In the genomic region with DNA sequence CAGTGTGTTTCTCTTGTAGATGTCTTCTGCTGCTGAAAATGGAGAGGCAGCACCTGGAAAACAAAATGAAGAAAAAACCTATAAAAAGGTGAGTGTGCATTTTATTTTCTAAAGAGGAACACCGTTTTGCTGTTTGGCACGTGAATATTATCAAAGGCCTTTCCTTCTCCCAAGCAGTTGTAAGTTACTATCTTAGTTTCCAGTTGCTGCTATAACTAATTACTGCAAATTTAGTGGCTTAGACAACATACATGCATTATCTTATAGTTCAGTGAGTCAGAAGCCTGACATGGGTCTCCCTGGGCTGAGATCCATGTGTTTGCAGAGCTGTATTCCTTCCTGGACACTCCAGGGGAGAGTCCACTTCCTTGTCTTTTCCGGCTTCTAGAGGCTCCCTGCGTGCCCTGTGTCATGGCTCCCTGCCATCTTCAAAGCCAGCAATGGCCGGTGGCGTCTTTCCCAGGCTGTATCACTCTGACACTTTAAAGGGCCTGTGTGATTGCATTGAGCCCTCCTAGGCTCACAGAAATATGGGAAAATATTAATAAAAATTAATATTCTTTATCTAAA, we compare ENCODE assay signal across 21 cellular contexts.
DNase-seq lines count a peak whose midpoint lies in the region; ATAC-seq, FAIRE-seq and TF ChIP-seq lines count a peak whose summit lies in the region.
"Had no signal": no experiment of that assay in that cellular context is flagged by ENCODE, and none has a peak within 500 bp of the region (broad histone marks: within the 10 kb centered on the region; RNA-seq: fewer than 3 reads in every experiment).

No MANE protein-coding gene starts in this region.

- H3K4me2 ChIP-seq in HepG2 (ENCODE audit: low read depth, low read length) = no peak overlapping the region
- H3K4me2 ChIP-seq: SK-N-SH had no signal

- WGBS in right lobe of liver (ENCODE audit: insufficient coverage, low coverage, low lambda C conversion rate, missing lambda C conversion rate) = 29% methylated on average over 6 of the region's 6 CpGs
- 93% methylated on average over 6 of the region's 6 CpGs for WGBS in HepG2 (ENCODE audit: low lambda C conversion rate)
- whole genome bisulfite sequencing in aorta, 2 donors = 25% methylated on average over 6 of the region's 6 CpGs

- CTCF ChIA-PET in HepG2 (lab: Yijun Ruan, JAX; ENCODE audit: low intra/inter-chr PET ratio, low total read pairs) = no interaction called here

- H3K4me3 ChIP-seq in right lobe of liver (no peak overlapping the region), HepG2 (replicated peaks in 1 of 3; ENCODE audit: insufficient read depth in 1 of 3, low read depth in 2 of 3, low read length in 3 of 3) (no peak overlapping the region), fibroblast of the aortic adventitia (ENCODE audit: low read depth, low read length) (no peak overlapping the region), aorta (ENCODE audit: low read length in 2 of 2) (no peak overlapping the region)
- H3K4me3 ChIP-seq: lung had no signal

- no peak overlapping the region for H3K27ac ChIP-seq in right lobe of liver
- H3K27ac ChIP-seq in HepG2 (ENCODE audit: extremely low read length, insufficient read depth, low read length) = no peak overlapping the region
- peak overlapping the region in 1 of 2 donors; percentile 36 for H3K27ac ChIP-seq in aorta (ENCODE audit: low read depth in 1 of 2, low read length in 2 of 2)

- H3K27me3 ChIP-seq in right lobe of liver (no peaks in the 10 kb centered on the region), HepG2 (ENCODE audit: control insufficient read depth in 1 of 2, insufficient read depth in 2 of 2, low read length in 2 of 2) (no peaks in the 10 kb centered on the region), aorta (ENCODE audit: control insufficient read depth in 1 of 2, insufficient read depth in 2 of 2, low read length in 1 of 2) (no peaks in the 10 kb centered on the region)

- TF ChIP-seq EP300 in HepG2 (IDR thresholded peaks at IDR 0.05; ENCODE audit: low read depth in 2 of 2, low read length in 2 of 2) = no peak
- no peak for TF ChIP-seq EP300 in HepG2 (CRISPR knock-in tag; IDR thresholded peaks at IDR 0.05; ENCODE audit: borderline replicate concordance)

- no peak overlapping the region for H3K9ac ChIP-seq in HepG2 (ENCODE audit: insufficient read depth, low read depth, low read length)
- H3K9ac ChIP-seq: SK-N-SH had no signal

- no TSS peak for BruUV-seq in HepG2 (replicated peaks; lab: Mats Ljungman, UMichigan)

- in situ Hi-C loops in HepG2 (cut with HindIII; ENCODE audit: extremely low pct_ligation_motif_present, low pct_unique_long_range_greater_than_20kb) = loop anchor here (10.0 kb wide), 1 partner anchor 58 kb away; no protein-coding TSS in a partner anchor

- TF ChIP-seq CTCF in right lobe of liver (IDR thresholded peaks at IDR 0.05) = no peak
- TF ChIP-seq CTCF in HepG2 (CRISPR knock-in tag; IDR thresholded peaks at IDR 0.05) = no peak
- TF ChIP-seq CTCF in fibroblast of the aortic adventitia (IDR thresholded peaks at IDR 0.05; ENCODE audit: insufficient read depth, low read length) = no peak

- H3K36me3 ChIP-seq in right lobe of liver (no peaks in the 10 kb centered on the region), HepG2 (replicated peaks in 1 of 2; ENCODE audit: control insufficient read depth in 1 of 2, insufficient read depth in 2 of 2, low read length in 2 of 2) (peaks cover 2 to 13% of the 10 kb centered on the region in 2 experiments; a peak in 2 of 5 replicates), aorta (ENCODE audit: control insufficient read depth in 1 of 2, insufficient read depth in 2 of 2, low read length in 1 of 2) (no peaks in the 10 kb centered on the region)

- H2AFZ ChIP-seq in HepG2 (ENCODE audit: low read length) = no peak overlapping the region

- H3K9me3 ChIP-seq in right lobe of liver (no peaks in the 10 kb centered on the region), HepG2 (ENCODE audit: low read length) (no peaks in the 10 kb centered on the region), aorta (ENCODE audit: control insufficient read depth, low read length) (no peaks in the 10 kb centered on the region)
- H3K9me3 ChIP-seq: SK-N-SH had no signal

- POLR2A ChIA-PET in HepG2 (lab: Yijun Ruan, JAX) = no interaction called here

- H4K20me1 ChIP-seq in HepG2 (ENCODE audit: insufficient read depth, low read length) = no peaks in the 10 kb centered on the region

- no peak for FAIRE-seq in HepG2 (lab: Jason Lieb, UNC)
- FAIRE-seq: A204.1, GM12891, HTR-8/SVneo had no signal

- H3K79me2 ChIP-seq in HepG2 (ENCODE audit: insufficient read depth, low read length) = no peaks in the 10 kb centered on the region

- no peak for TF ChIP-seq RAD21 in HepG2 (CRISPR knock-in tag; IDR thresholded peaks at IDR 0.05)

- ATAC-seq in right lobe of liver = peak; percentile 57 to 90 (median 76)
- ATAC-seq in HepG2 = no peak
- ATAC-seq in aorta (ENCODE audit: low FRiP score) = peak; percentile 29
- no peak for ATAC-seq in GM21367 (IDR thresholded peaks at IDR 0.05; ENCODE audit: unreplicated experiment)
- ATAC-seq in HG02610 (IDR thresholded peaks at IDR 0.05; ENCODE audit: unreplicated experiment) = no peak

- intact Hi-C loops in right lobe of liver (cut with DNase I) = no loop called here
- intact Hi-C loops in HepG2 (cut with micrococcal nuclease; ENCODE audit: unreplicated experiment) = no loop called here
- intact Hi-C loops in aorta (cut with DNase I) = loop anchor here in 1 of 2 donors (5.0 kb wide), 1 partner anchor 45 kb away; no protein-coding TSS in a partner anchor

- DNase-seq in right lobe of liver (no peak), HepG2 (ENCODE audit: low spot score) (no peak), fibroblast of the aortic adventitia (ENCODE audit: low read depth) (peak; percentile 8), medulla oblongata (ENCODE audit: extremely low spot score) (peak; percentile 33), aorta (no peak), RKO (ENCODE audit: low spot score) (no peak)
- DNase-seq: activated CD4-positive, alpha-beta T cell treated with anti-CD3 and anti-CD28 coated beads, Interleukin-2, amount 50 U/mL, for 48 hours; activated CD8-positive, alpha-beta memory T cell treated with anti-CD3 and anti-CD28 coated beads, Interleukin-2, amount 50 U/mL, for 48 hours; activated naive CD8-positive, alpha-beta T cell treated with anti-CD3 and anti-CD28 coated beads, Interleukin-2, amount 10 ng/mL, durations not matched to agents 7 days and 5 days; dermis blood vessel endothelial cell; NCI-H1105; NCI-H2081 treated with DMSO at 0.1 percent for 48 hours; NCI-H510A; RPMI8226; SK-N-SH had no signal

- TF ChIP-seq POLR2A in right lobe of liver (IDR thresholded peaks at IDR 0.05) (no peak), HepG2 (IDR thresholded peaks at IDR 0.05; ENCODE audit: insufficient read depth in 1 of 2, low read depth in 2 of 2, low read length in 2 of 2) (no peak)

- H3K4me1 ChIP-seq in right lobe of liver = no peaks in the 10 kb centered on the region
- H3K4me1 ChIP-seq in HepG2 (ENCODE audit: insufficient read depth, low read length) = peaks cover 6% of the 10 kb centered on the region
- peaks cover 3 to 8% of the 10 kb centered on the region in 2 donors for H3K4me1 ChIP-seq in aorta (ENCODE audit: control insufficient read depth in 1 of 2, insufficient read depth in 2 of 2, low read length in 2 of 2)

TF ChIP-seq in HepG2, 621 proteins besides CTCF, POLR2A, EP300 and RAD21 (continues in another document):
- TF ChIP-seq ZNF567 (CRISPR knock-in tag; IDR thresholded peaks at IDR 0.05; ENCODE audit: borderline replicate concordance) = no peak
- no peak for TF ChIP-seq NAIF1 (CRISPR knock-in tag; IDR thresholded peaks at IDR 0.05; ENCODE audit: borderline replicate concordance)
- TF ChIP-seq, protein P1, sequence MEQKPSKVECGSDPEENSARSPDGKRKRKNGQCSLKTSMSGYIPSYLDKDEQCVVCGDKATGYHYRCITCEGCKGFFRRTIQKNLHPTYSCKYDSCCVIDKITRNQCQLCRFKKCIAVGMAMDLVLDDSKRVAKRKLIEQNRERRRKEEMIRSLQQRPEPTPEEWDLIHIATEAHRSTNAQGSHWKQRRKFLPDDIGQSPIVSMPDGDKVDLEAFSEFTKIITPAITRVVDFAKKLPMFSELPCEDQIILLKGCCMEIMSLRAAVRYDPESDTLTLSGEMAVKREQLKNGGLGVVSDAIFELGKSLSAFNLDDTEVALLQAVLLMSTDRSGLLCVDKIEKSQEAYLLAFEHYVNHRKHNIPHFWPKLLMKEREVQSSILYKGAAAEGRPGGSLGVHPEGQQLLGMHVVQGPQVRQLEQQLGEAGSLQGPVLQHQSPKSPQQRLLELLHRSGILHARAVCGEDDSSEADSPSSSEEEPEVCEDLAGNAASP (CRISPR knock-in tag; IDR thresholded peaks at IDR 0.05; ENCODE audit: borderline replicate concordance) = no peak
- TF ChIP-seq, protein P2, sequence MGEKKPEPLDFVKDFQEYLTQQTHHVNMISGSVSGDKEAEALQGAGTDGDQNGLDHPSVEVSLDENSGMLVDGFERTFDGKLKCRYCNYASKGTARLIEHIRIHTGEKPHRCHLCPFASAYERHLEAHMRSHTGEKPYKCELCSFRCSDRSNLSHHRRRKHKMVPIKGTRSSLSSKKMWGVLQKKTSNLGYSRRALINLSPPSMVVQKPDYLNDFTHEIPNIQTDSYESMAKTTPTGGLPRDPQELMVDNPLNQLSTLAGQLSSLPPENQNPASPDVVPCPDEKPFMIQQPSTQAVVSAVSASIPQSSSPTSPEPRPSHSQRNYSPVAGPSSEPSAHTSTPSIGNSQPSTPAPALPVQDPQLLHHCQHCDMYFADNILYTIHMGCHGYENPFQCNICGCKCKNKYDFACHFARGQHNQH (CRISPR knock-in tag; IDR thresholded peaks at IDR 0.05) = no peak
- TF ChIP-seq, protein P3, sequence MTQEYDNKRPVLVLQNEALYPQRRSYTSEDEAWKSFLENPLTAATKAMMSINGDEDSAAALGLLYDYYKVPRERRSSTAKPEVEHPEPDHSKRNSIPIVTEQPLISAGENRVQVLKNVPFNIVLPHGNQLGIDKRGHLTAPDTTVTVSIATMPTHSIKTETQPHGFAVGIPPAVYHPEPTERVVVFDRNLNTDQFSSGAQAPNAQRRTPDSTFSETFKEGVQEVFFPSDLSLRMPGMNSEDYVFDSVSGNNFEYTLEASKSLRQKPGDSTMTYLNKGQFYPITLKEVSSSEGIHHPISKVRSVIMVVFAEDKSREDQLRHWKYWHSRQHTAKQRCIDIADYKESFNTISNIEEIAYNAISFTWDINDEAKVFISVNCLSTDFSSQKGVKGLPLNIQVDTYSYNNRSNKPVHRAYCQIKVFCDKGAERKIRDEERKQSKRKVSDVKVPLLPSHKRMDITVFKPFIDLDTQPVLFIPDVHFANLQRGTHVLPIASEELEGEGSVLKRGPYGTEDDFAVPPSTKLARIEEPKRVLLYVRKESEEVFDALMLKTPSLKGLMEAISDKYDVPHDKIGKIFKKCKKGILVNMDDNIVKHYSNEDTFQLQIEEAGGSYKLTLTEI (CRISPR knock-in tag; conservative IDR thresholded peaks at IDR 0.05) = no peak

Comparison
In these comparisons a context has a peak if more than half of its experiments do, and no peak if none do; other contexts are left out.
1. ATAC-seq: peak in right lobe of liver (4 of 4) and aorta (single experiment); none in HepG2 (single experiment), GM21367 (single experiment) and HG02610 (single experiment).
2. DNase-seq: peak in fibroblast of the aortic adventitia (single experiment) and medulla oblongata (single experiment); none in right lobe of liver (0 of 3), HepG2 (single experiment), aorta (0 of 2) and RKO (single experiment).